10 cellular contexts compared by ENCODE assay signal in genomic region chr12:50024227-50024626, GRCh38. TPM values are rescaled to one million over a fixed set of nuclear protein-coding genes. Genes with fewer than 3 reads are reported as not detected.
DNase-seq lines count a peak whose midpoint lies in the region; ATAC-seq and TF ChIP-seq lines count a peak whose summit lies in the region.
"Had no signal": no experiment of that assay in that cellular context is flagged by ENCODE, and none has a peak within 500 bp of the region (broad histone marks: within the 10 kb centered on the region; RNA-seq: fewer than 3 reads in every experiment).

No MANE protein-coding gene starts in this region.

- no peak overlapping the region for H2AFZ ChIP-seq in neural progenitor cell (replicated peaks)

- peaks cover 33% of the 10 kb centered on the region for H3K4me1 Mint-ChIP-seq in neural progenitor cell

- H3K27ac Mint-ChIP-seq in neural progenitor cell: peak overlapping the region; percentile 99

- H3K4me3 ChIP-seq in GM08714 (ENCODE audit: low read length): peak overlapping the region; percentile 92
- peak overlapping the region; percentile 92 for H3K4me3 ChIP-seq in NT2/D1 (ENCODE audit: insufficient read length, low read depth)
- peak overlapping the region in 30 of 59 donors; percentile 55 to 95 (median 82) for H3K4me3 ChIP-seq in dorsolateral prefrontal cortex
- peak overlapping the region; percentile 97 for H3K4me3 ChIP-seq in neural progenitor cell

- H3K79me2 ChIP-seq in neural progenitor cell (ENCODE audit: low read depth): peaks cover 61% of the 10 kb centered on the region

- intact Hi-C loops in dorsolateral prefrontal cortex (cut with DNase I): loop anchor here (5.0 kb wide), 2 partner anchors 47 to 52 kb away; partner anchors contain the start of gene AQP6 (in 1 of the 2)

- peak overlapping the region; percentile 92 for H3K9ac ChIP-seq in NT2/D1 (ENCODE audit: insufficient read length, low read depth)
- peak overlapping the region; percentile 57 for H3K9ac ChIP-seq in neural progenitor cell

- DNase-seq in NT2/D1 (ENCODE audit: low read depth, low spot score) (no peak), dorsolateral prefrontal cortex (no peak), neural progenitor cell (ENCODE audit: low spot score) (no peak), NCI-H2227 treated with DMSO at 0.1 percent for 48 hours (lab: John Stamatoyannopoulos, UW) (no peak), NCI-H2081 (lab: John Stamatoyannopoulos, UW) (no peak)
- DNase-seq: NCI-H345 had no signal

- H3F3A ChIP-seq in neural progenitor cell (ENCODE audit: low read depth): peaks cover 14% of the 10 kb centered on the region

- ATAC-seq in HG02981 (IDR thresholded peaks at IDR 0.05; ENCODE audit: unreplicated experiment) (no peak), HG03378 (IDR thresholded peaks at IDR 0.05; ENCODE audit: unreplicated experiment) (no peak)

- H3K27ac ChIP-seq in dorsolateral prefrontal cortex: no peak overlapping the region
- H3K27ac ChIP-seq in neural progenitor cell: no peak overlapping the region

- H3K4me3 Mint-ChIP-seq in neural progenitor cell: peak overlapping the region; percentile 99

- H3K4me2 ChIP-seq in neural progenitor cell: peak overlapping the region; percentile 87

- no peaks in the 10 kb centered on the region for H3K27me3 ChIP-seq in NT2/D1 (ENCODE audit: insufficient read depth, insufficient read length)
- no peaks in the 10 kb centered on the region for H3K27me3 ChIP-seq in dorsolateral prefrontal cortex
- H3K27me3 ChIP-seq in neural progenitor cell: no peaks in the 10 kb centered on the region
- H3K27me3 ChIP-seq: right atrium auricular region had no signal

- H3K9me3 ChIP-seq in NT2/D1 (ENCODE audit: insufficient read depth, low read length): no peaks in the 10 kb centered on the region
- H3K9me3 ChIP-seq in neural progenitor cell (ENCODE audit: low read depth): no peaks in the 10 kb centered on the region
- H3K9me3 ChIP-seq: right atrium auricular region had no signal

- peaks cover 44% of the 10 kb centered on the region for H4K20me1 ChIP-seq in neural progenitor cell (ENCODE audit: low read depth)

- H3K36me3 Mint-ChIP-seq in neural progenitor cell: peaks cover 11% of the 10 kb centered on the region

- no peaks in the 10 kb centered on the region for H3K27me3 Mint-ChIP-seq in neural progenitor cell (ENCODE audit: insufficient read depth, low read depth)

- H3K9me3 Mint-ChIP-seq in neural progenitor cell: no peaks in the 10 kb centered on the region

- no peak for TF ChIP-seq CTCF in dorsolateral prefrontal cortex (IDR thresholded peaks at IDR 0.05 in 54 of 56, conservative IDR thresholded peaks at IDR 0.05 in 2 of 56; ENCODE audit: low read depth in 1 of 56, partially characterized antibody in 56 of 56)
- TF ChIP-seq CTCF in neural progenitor cell (IDR thresholded peaks at IDR 0.05): no peak

- H3K36me3 ChIP-seq in NT2/D1 (ENCODE audit: insufficient read depth, insufficient read length, low read length) (peaks cover 17% of the 10 kb centered on the region), neural progenitor cell (no peaks in the 10 kb centered on the region)
- H3K36me3 ChIP-seq: right atrium auricular region had no signal

- H3K4me1 ChIP-seq in NT2/D1 (ENCODE audit: insufficient read depth, insufficient read length): no peaks in the 10 kb centered on the region
- peaks cover 7% of the 10 kb centered on the region for H3K4me1 ChIP-seq in neural progenitor cell

RNA-seq across cellular contexts. Expression of gene RACGAP1, which starts 1.1 kb away (rescaled TPM):
- total RNA-seq in dorsolateral prefrontal cortex (10 to 100 TPM in 117 of 120 experiments, 1 to 10 TPM in 3; 9.2 to 27.7 (median 16.1) TPM), neural progenitor cell (ENCODE audit: low replicate concordance) (121 and 149 TPM in 2 replicates)

RNA-seq across cellular contexts. Expression of gene ASIC1, which starts 33.2 kb away (rescaled TPM):
- total RNA-seq in dorsolateral prefrontal cortex: 10 to 100 TPM; 24.4 to 56.2 (median 38.4) TPM
- 2.5 and 5.6 TPM in 2 replicates for total RNA-seq in neural progenitor cell (ENCODE audit: low replicate concordance)

RNA-seq across cellular contexts. Expression of gene AQP6, which starts 51.5 kb away (rescaled TPM):
- total RNA-seq in dorsolateral prefrontal cortex: 1 to 10 TPM in 92 of 120 experiments, under 1 TPM in 28; 0.34 to 8.9 (median 1.6) TPM
- total RNA-seq in neural progenitor cell (ENCODE audit: low replicate concordance): 0.12 TPM in 1 of 2 replicates, not detected in the other
